26 cellular contexts compared by ENCODE assay signal in the genomic region with DNA sequence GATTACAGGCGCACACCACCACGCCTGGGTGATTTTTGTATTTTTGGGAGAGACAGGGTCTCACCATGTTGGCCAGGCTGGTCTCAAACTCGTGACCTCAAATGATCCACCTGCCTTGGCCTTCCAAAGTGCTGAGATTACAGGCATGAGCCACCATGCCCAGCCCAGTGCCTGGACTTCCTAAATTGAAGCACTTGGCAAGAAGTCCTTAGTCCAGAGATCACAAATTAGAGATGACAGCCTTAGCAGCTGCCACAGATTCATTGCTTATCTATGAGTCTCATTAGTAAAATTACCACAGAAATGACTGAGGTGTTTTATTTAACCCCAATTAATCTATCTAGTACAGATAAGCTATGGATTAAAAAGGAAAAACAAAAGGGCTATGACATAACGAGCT. TPM values are rescaled to one million over a fixed set of nuclear protein-coding genes. Genes with fewer than 3 reads are reported as not detected.
DNase-seq lines count a peak whose midpoint lies in the region; ATAC-seq, FAIRE-seq and TF ChIP-seq lines count a peak whose summit lies in the region.
"Had no signal": no experiment of that assay in that cellular context is flagged by ENCODE, and none has a peak within 500 bp of the region (broad histone marks: within the 10 kb centered on the region; RNA-seq: fewer than 3 reads in every experiment).

No MANE protein-coding gene starts in this region.

- H3K36me3 Mint-ChIP-seq in T-helper 17 cell (ENCODE audit: low read depth): peaks cover 7% of the 10 kb centered on the region

- H3K4me1 Mint-ChIP-seq in T-helper 17 cell: peaks cover 5% of the 10 kb centered on the region

- intact Hi-C loops in spleen (cut with DNase I; ENCODE audit: low total_unique reads): no loop called here

- ATAC-seq in T-helper 17 cell: no peak
- ATAC-seq: A549 had no signal

- 55 to 72% (median 63%) methylated on average over 4 of the region's 4 CpGs for WGBS in small intestine, 3 donors
- 83 to 95% (median 90%) methylated on average over 4 of the region's 4 CpGs for WGBS in spleen, 5 donors

- no peak for DNase-seq in T-helper 17 cell
- DNase-seq in cerebellum (ENCODE audit: low spot score): peak; percentile 38
- peak; percentile 10 for DNase-seq in retina
- peak; percentile 48 for DNase-seq in small intestine
- DNase-seq in spleen: no peak
- DNase-seq in foreskin melanocyte: no peak
- DNase-seq in activated CD4-positive, CD25-positive, alpha-beta regulatory T cell (lab: John Stamatoyannopoulos, UW): no peak
- DNase-seq: 8988T; ACHN; AML-193; BE2C; Calu3; CD4-positive, alpha-beta T cell; COR-L47; DMS53; DMS79 treated with DMSO at 0.1 percent for 48 hours; GM23248; H7; HCEC 1CT had no signal

- TF ChIP-seq CTCF in spleen (IDR thresholded peaks at IDR 0.05 in 8 of 11, conservative IDR thresholded peaks at IDR 0.05 in 3 of 11): no peak

- H3K27ac Mint-ChIP-seq in T-helper 17 cell: peak overlapping the region; percentile 16
- H3K27ac Mint-ChIP-seq: CD14-positive monocyte; CD4-positive, alpha-beta T cell had no signal

- H3K4me1 ChIP-seq in small intestine (ENCODE audit: control insufficient read depth in 2 of 2, insufficient read depth in 1 of 2, low read depth in 1 of 2, low read length in 1 of 2) (no peaks in the 10 kb centered on the region), spleen (peaks cover 0 to under 1% (median 0%) of the 10 kb centered on the region in 6 donors)
- H3K4me1 ChIP-seq: BE2C had no signal

- FAIRE-seq in small intestine (lab: Jason Lieb, UNC): no peak
- FAIRE-seq: A549, G401.6, GM12892, H1 had no signal

- H3K27me3 Mint-ChIP-seq in T-helper 17 cell: no peaks in the 10 kb centered on the region
- H3K27me3 Mint-ChIP-seq: CD4-positive, alpha-beta T cell had no signal

- H3K36me3 ChIP-seq in small intestine (ENCODE audit: control insufficient read depth in 2 of 2, insufficient read depth in 2 of 2, low read length in 2 of 2) (peaks cover 7 to 8% of the 10 kb centered on the region in 2 donors), spleen (peaks cover 0 to 57% (median 8%) of the 10 kb centered on the region in 6 donors)

- H3K4me3 ChIP-seq in small intestine (ENCODE audit: low read depth in 1 of 2, low read length in 2 of 2) (no peak overlapping the region), spleen (no peak overlapping the region)
- H3K4me3 ChIP-seq: A549; BLaER1 treated with 17β-estradiol and CSF1 and Interleukin-3, amounts not matched to agents 10 nM and 100 nM; GM23248 had no signal

- no peak overlapping the region for H3K27ac ChIP-seq in small intestine (ENCODE audit: low read depth in 1 of 2, low read length in 1 of 2)
- H3K27ac ChIP-seq in spleen: no peak overlapping the region
- H3K27ac ChIP-seq: A549; BLaER1 treated with 17β-estradiol and CSF1 and Interleukin-3, amounts not matched to agents 10 nM and 100 nM; GM23248 had no signal

- no peak overlapping the region for H3K4me3 Mint-ChIP-seq in T-helper 17 cell
- H3K4me3 Mint-ChIP-seq: CD14-positive monocyte; CD4-positive, alpha-beta T cell had no signal

- H3K27me3 ChIP-seq in small intestine (ENCODE audit: control insufficient read depth in 2 of 2, insufficient read depth in 2 of 2, low read length in 2 of 2) (no peaks in the 10 kb centered on the region), spleen (replicated peaks in 1 of 7) (no peaks in the 10 kb centered on the region)
- H3K27me3 ChIP-seq: BE2C; BLaER1 treated with 17β-estradiol and CSF1 and Interleukin-3, amounts not matched to agents 10 nM and 100 nM had no signal

- H3K9me3 ChIP-seq in T-helper 17 cell (ENCODE audit: control insufficient read depth, low read length, poor library complexity, severe bottlenecking): no peaks in the 10 kb centered on the region
- H3K9me3 ChIP-seq in small intestine (ENCODE audit: control insufficient read depth, low read depth): no peaks in the 10 kb centered on the region
- H3K9me3 ChIP-seq in spleen: no peaks in the 10 kb centered on the region
- H3K9me3 ChIP-seq: A549, BE2C had no signal

- TF ChIP-seq POLR2A in spleen (IDR thresholded peaks at IDR 0.05): no peak

RNA-seq across cellular contexts. Expression of gene EFCAB9, which starts 19.2 kb away (rescaled TPM):
- not detected for total RNA-seq in T-helper 17 cell
- not detected for total RNA-seq in cerebellum
- polyA plus RNA-seq in small intestine: not detected
- not detected for total RNA-seq in spleen
- not detected for polyA plus RNA-seq in spleen
- total RNA-seq: Calu3; CD4-positive, alpha-beta T cell; Daoy; GM23248; H1; H7 had no signal
- polyA plus RNA-seq: A549, CD14-positive monocyte, GM23248, H1 had no signal

RNA-seq across cellular contexts. Expression of gene STK10, which starts 25.1 kb away (rescaled TPM):
- total RNA-seq in T-helper 17 cell (100 to 1,000 TPM; 403 to 408 TPM), cerebellum (19.1 TPM), spleen (100 to 1,000 TPM; 112 to 290 (median 182) TPM)
- polyA plus RNA-seq in small intestine (10 to 100 TPM in 1 of 3 donors, 1 to 10 TPM in 2; 7.4 to 10.5 (median 8.9) TPM), spleen (10 to 100 TPM; 34.0 to 60.0 (median 55.2) TPM)

Comparison
In these comparisons a context has a peak if more than half of its experiments do, and no peak if none do; other contexts are left out.
1. DNase-seq: peak in cerebellum (single experiment), retina (single experiment) and small intestine (single experiment); none in T-helper 17 cell (0 of 3), spleen (single experiment), foreskin melanocyte (single experiment) and activated CD4-positive, CD25-positive, alpha-beta regulatory T cell (0 of 4).